ENCODE assay signal across 26 cellular contexts in genomic region chr12:83866477-83866876, GRCh38.
"Had no signal": no experiment of that assay in that cellular context is flagged by ENCODE, and none has a peak within 500 bp of the region (broad histone marks: within the 10 kb centered on the region; RNA-seq: fewer than 3 reads in every experiment).

No MANE protein-coding gene starts in this region.

- H3K27me3 Mint-ChIP-seq: activated B cell treated with CpG ODN at 0.5 μM for 24 hours; activated CD4-positive, alpha-beta memory T cell treated with anti-CD3 and anti-CD28 coated beads for 36 hours; activated naive CD4-positive, alpha-beta T cell treated with anti-CD3 and anti-CD28 coated beads, Interleukin-2, amount 10 ng/mL, durations not matched to agents 7 days and 5 days; activated naive CD8-positive, alpha-beta T cell; activated naive CD8-positive, alpha-beta T cell treated with anti-CD3 and anti-CD28 coated beads, Interleukin-2, amount 50 U/mL, for 24 hours had no signal

- H3K4me3 Mint-ChIP-seq: activated B cell treated with CpG ODN at 0.5 μM for 24 hours; activated CD4-positive, alpha-beta memory T cell treated with anti-CD3 and anti-CD28 coated beads for 36 hours; activated naive CD4-positive, alpha-beta T cell treated with anti-CD3 and anti-CD28 coated beads, Interleukin-2, amount 10 ng/mL, durations not matched to agents 7 days and 5 days; activated naive CD8-positive, alpha-beta T cell; activated naive CD8-positive, alpha-beta T cell treated with anti-CD3 and anti-CD28 coated beads, Interleukin-2, amount 50 U/mL, for 24 hours; activated T-cell treated with anti-CD3 and anti-CD28 coated beads, Interleukin-2, amount 50 U/mL, for 4 hours; activated T-helper 1 cell treated with anti-CD3 and anti-CD28 coated beads, Interleukin-12 subunit alpha, Interleukin-12 subunit beta, Interleukin-2, Interleukin-4 antibody, amounts not matched to agents 30 ng/mL and 10 ng/mL and 1 ng/mL, durations not matched to agents 14 hours and 24 hours and 36 hours had no signal

- H3K9me3 Mint-ChIP-seq: activated CD4-positive, alpha-beta memory T cell treated with anti-CD3 and anti-CD28 coated beads for 36 hours; activated naive CD4-positive, alpha-beta T cell treated with anti-CD3 and anti-CD28 coated beads, Interleukin-2, amount 10 ng/mL, durations not matched to agents 7 days and 5 days; activated naive CD8-positive, alpha-beta T cell treated with anti-CD3 and anti-CD28 coated beads, Interleukin-2, amount 50 U/mL, for 24 hours; activated T-cell treated with anti-CD3 and anti-CD28 coated beads, Interleukin-2, amount 50 U/mL, for 4 hours; activated T-helper 1 cell treated with anti-CD3 and anti-CD28 coated beads, Interleukin-12 subunit alpha, Interleukin-12 subunit beta, Interleukin-2, Interleukin-4 antibody, amounts not matched to agents 30 ng/mL and 10 ng/mL and 1 ng/mL, durations not matched to agents 14 hours and 24 hours and 36 hours had no signal

- H3K27ac Mint-ChIP-seq: activated B cell treated with CpG ODN at 0.5 μM for 24 hours; activated CD4-positive, alpha-beta memory T cell treated with anti-CD3 and anti-CD28 coated beads for 36 hours; activated naive CD4-positive, alpha-beta T cell treated with anti-CD3 and anti-CD28 coated beads, Interleukin-2, amount 10 ng/mL, durations not matched to agents 7 days and 5 days; activated naive CD8-positive, alpha-beta T cell; activated naive CD8-positive, alpha-beta T cell treated with anti-CD3 and anti-CD28 coated beads, Interleukin-2, amount 50 U/mL, for 24 hours; activated T-helper 1 cell treated with anti-CD3 and anti-CD28 coated beads, Interleukin-12 subunit alpha, Interleukin-12 subunit beta, Interleukin-2, Interleukin-4 antibody, amounts not matched to agents 30 ng/mL and 10 ng/mL and 1 ng/mL, durations not matched to agents 14 hours and 24 hours and 36 hours had no signal

- H3K4me3 ChIP-seq: coronary artery had no signal

- H3K4me1 Mint-ChIP-seq: activated B cell treated with CpG ODN at 0.5 μM for 24 hours; activated naive CD4-positive, alpha-beta T cell treated with anti-CD3 and anti-CD28 coated beads, Interleukin-2, amount 10 ng/mL, durations not matched to agents 7 days and 5 days; activated naive CD8-positive, alpha-beta T cell treated with anti-CD3 and anti-CD28 coated beads, Interleukin-2, amount 50 U/mL, for 24 hours had no signal

- ATAC-seq: activated naive CD8-positive, alpha-beta T cell treated with anti-CD3 and anti-CD28 coated beads, Interleukin-2, amount 50 U/mL, for 24 hours; activated T-cell treated with anti-CD3 and anti-CD28 coated beads, Interleukin-2, amount 50 U/mL, for 4 hours had no signal

- DNase-seq: activated B cell treated with CpG ODN at 0.5 μM for 24 hours; activated CD4-positive, alpha-beta memory T cell treated with anti-CD3 and anti-CD28 coated beads for 36 hours; activated CD4-positive, alpha-beta T cell treated with anti-CD3 and anti-CD28 coated beads for 4 hours; activated CD4-positive, alpha-beta T cell treated with anti-CD3 and anti-CD28 coated beads, Interleukin-2, amount 50 U/mL, for 1 hour; activated CD4-positive, CD25-positive, alpha-beta regulatory T cell treated with anti-CD3 and anti-CD28 coated beads, Interleukin-2, amount 50 U/mL, for 72 hours; activated CD8-positive, alpha-beta memory T cell treated with anti-CD3 and anti-CD28 coated beads, Interleukin-2, amount 50 U/mL, for 4 hours; activated gamma-delta T cell treated with Interleukin-2 at 50 U/mL for 16 hours; activated naive CD4-positive, alpha-beta T cell treated with anti-CD3 and anti-CD28 coated beads, Interleukin-2, amount 10 ng/mL, durations not matched to agents 7 days and 5 days; activated naive CD8-positive, alpha-beta T cell treated with anti-CD3 and anti-CD28 coated beads, Interleukin-2, amount 50 U/mL, for 24 hours; activated T-cell treated with anti-CD3 and anti-CD28 coated beads for 4 hours; activated T-cell treated with anti-CD3 and anti-CD28 coated beads, Interleukin-2, amount 50 U/mL, for 4 hours; KG1; NCI-H1105; NCI-H1417 treated with DMSO at 0.1 percent for 48 hours; NCI-H1930; NCI-H2081 treated with DMSO at 0.1 percent for 48 hours; NCI-H226; NCI-H446 treated with DMSO at 0.1 percent for 48 hours; NCI-H524; NK-92 treated with Interleukin-12 subunit alpha and Interleukin-12 subunit beta, amount 100 ng/mL, for 24 hours; PC-3; Right ventricle myocardium superior; T1000 had no signal

- H3K27ac ChIP-seq: coronary artery had no signal

- H3K36me3 Mint-ChIP-seq: activated CD4-positive, alpha-beta memory T cell treated with anti-CD3 and anti-CD28 coated beads for 36 hours; activated naive CD4-positive, alpha-beta T cell treated with anti-CD3 and anti-CD28 coated beads, Interleukin-2, amount 10 ng/mL, durations not matched to agents 7 days and 5 days; activated naive CD8-positive, alpha-beta T cell had no signal
